In genomic region chr11:34916014-34916809, GRCh38 we compare ENCODE assay signal across 8 cellular contexts. TPM values are rescaled to one million over a fixed set of nuclear protein-coding genes. Genes with fewer than 3 reads are reported as not detected.
DNase-seq lines count a peak whose midpoint lies in the region; ATAC-seq, FAIRE-seq and TF ChIP-seq lines count a peak whose summit lies in the region.

Gene APIP, minus strand, starts transcription at chr11:34916379. Its CDS starts 95 bp downstream, at chr11:34916284.
Gene PDHX, plus strand, starts transcription at chr11:34916618. Its CDS starts 38 bp downstream, at chr11:34916656.

- DNase-seq in Calu3 (peak; percentile 100), NT2/D1 (ENCODE audit: low read depth, low spot score) (peak; percentile 93), H1 (ENCODE audit: low read depth in 1 of 2, low spot score in 2 of 2) (peak; percentile 98 to 99), mesenchymal stem cell (peak; percentile 98)
- DNase-seq in activated CD8-positive, alpha-beta memory T cell treated with anti-CD3 and anti-CD28 coated beads, Interleukin-2, amount 10 ng/mL, durations not matched to agents 7 days and 5 days = peak; percentile 99
- peak; percentile 97 for DNase-seq in stimulated activated CD8-positive, alpha-beta memory T cell treated with anti-CD3 and anti-CD28 coated beads, Interleukin-12 subunit alpha, Interleukin-12 subunit beta, amount 100 ng/mL, for 24 hours (ENCODE audit: extremely low read depth)

- H3K27ac ChIP-seq in HUES48 (ENCODE audit: low read depth, low read length) = peak within 1 kb of the TSS; percentile 99
- H3K27ac ChIP-seq in H1 (ENCODE audit: low read depth, low read length) = peak within 1 kb of the TSS; percentile 95
- H3K27ac ChIP-seq in mesenchymal stem cell (ENCODE audit: low read length, poor library complexity, severe bottlenecking) = peak within 1 kb of the TSS; percentile 99

- CTCF ChIA-PET in Calu3 (lab: Charles Lee) (interaction anchor here (0.5 to 1.4 kb wide), 4 partner anchors 9 to 277 kb away, joined by 3 to 5 read pairs (median 3); no protein-coding TSS in a partner anchor), H1 (lab: Charles Lee; ENCODE audit: partially characterized antibody) (interaction anchor here (0.8 to 1.6 kb wide), 3 partner anchors 17 to 330 kb away, joined by 3 to 8 read pairs (median 3); no protein-coding TSS in a partner anchor)
- CTCF ChIA-PET in activated CD8-positive, alpha-beta memory T cell treated with anti-CD3 and anti-CD28 coated beads, Interleukin-2, amount 10 ng/mL, durations not matched to agents 7 days and 5 days (lab: Charles Lee) = interaction anchor here (0.7 to 3.6 kb wide), 3 partner anchors 10 to 268 kb away, joined by 3 to 22 read pairs (median 3); no protein-coding TSS in a partner anchor

- H3K4me1 Mint-ChIP-seq in Calu3 (ENCODE audit: low read depth, unreplicated experiment) = peaks cover 12% of the 10 kb centered on the region
- peaks cover 27% of the 10 kb centered on the region for H3K4me1 Mint-ChIP-seq in activated CD8-positive, alpha-beta memory T cell treated with anti-CD3 and anti-CD28 coated beads, Interleukin-2, amount 10 ng/mL, durations not matched to agents 7 days and 5 days

- H3K27me3 ChIP-seq in HUES48 (ENCODE audit: control insufficient read depth, insufficient read depth, low read length) = no peaks in the 10 kb centered on the region
- no peaks in the 10 kb centered on the region for H3K27me3 ChIP-seq in NT2/D1 (ENCODE audit: insufficient read depth, insufficient read length)
- H3K27me3 ChIP-seq in H1 (replicated peaks in 1 of 4; ENCODE audit: control insufficient read depth in 3 of 4, extremely low read depth in 1 of 4, insufficient read depth in 3 of 4, low read length in 3 of 4) = no peaks in the 10 kb centered on the region
- no peaks in the 10 kb centered on the region for H3K27me3 ChIP-seq in mesenchymal stem cell (ENCODE audit: control insufficient read depth in 1 of 2, insufficient read depth in 1 of 2, low read length in 2 of 2)

- H2BK12ac ChIP-seq in H1 (ENCODE audit: low read depth, low read length) = peak within 1 kb of the TSS; percentile 60; the same call in 1 of the 2 replicates
- peak within 1 kb of the TSS in 1 of 2 experiments; percentile 75 for H2BK12ac ChIP-seq in mesenchymal stem cell (ENCODE audit: low read length in 2 of 2)

- H3K9me3 ChIP-seq in HUES48 (ENCODE audit: control insufficient read depth, insufficient read depth, low read length) = no peaks in the 10 kb centered on the region
- H3K9me3 ChIP-seq in NT2/D1 (ENCODE audit: insufficient read depth, low read length) = peaks cover 6% of the 10 kb centered on the region; the same call in 1 of the 2 replicates
- no peaks in the 10 kb centered on the region for H3K9me3 ChIP-seq in H1 (ENCODE audit: insufficient read depth in 2 of 2, low read depth in 1 of 2, low read length in 1 of 2)
- no peaks in the 10 kb centered on the region for H3K9me3 ChIP-seq in mesenchymal stem cell (ENCODE audit: control insufficient read depth, low read length)

- H3K4me3 ChIP-seq in HUES48 (ENCODE audit: low read depth, low read length) (peak within 1 kb of the TSS; percentile 100), NT2/D1 (ENCODE audit: insufficient read length, low read depth) (peak within 1 kb of the TSS; percentile 88), H1 (ENCODE audit: extremely low read depth in 1 of 4, insufficient read depth in 2 of 4, low read depth in 3 of 4, low read length in 4 of 4) (peak within 1 kb of the TSS; percentile 88 to 98 (median 94)), mesenchymal stem cell (ENCODE audit: insufficient read depth in 1 of 2, low read depth in 1 of 2, low read length in 2 of 2) (peak within 1 kb of the TSS; percentile 93 to 94)

- H3K56ac ChIP-seq in H1 (replicated peaks; ENCODE audit: insufficient read length, low read depth, low read length) = peak within 1 kb of the TSS; percentile 96

- TF ChIP-seq POLR2A in H1 (IDR thresholded peaks at IDR 0.05; ENCODE audit: control extremely low read depth in 1 of 2, low read depth in 2 of 2, low read length in 2 of 2) = peak; percentile 93 to 98; a peak in 2 of 3 replicates

- BruUV-seq in Calu3 (replicated peaks; lab: Mats Ljungman, UMichigan) = no TSS peak

- H3K9me3 Mint-ChIP-seq in Calu3 (ENCODE audit: low read depth, unreplicated experiment) = peaks cover 4% of the 10 kb centered on the region
- peaks cover 5% of the 10 kb centered on the region for H3K9me3 Mint-ChIP-seq in activated CD8-positive, alpha-beta memory T cell treated with anti-CD3 and anti-CD28 coated beads, Interleukin-2, amount 10 ng/mL, durations not matched to agents 7 days and 5 days (ENCODE audit: low read depth)

- peak within 1 kb of the TSS; percentile 98 for H3K4me3 Mint-ChIP-seq in Calu3 (ENCODE audit: low read depth, unreplicated experiment)
- peak within 1 kb of the TSS; percentile 83 for H3K4me3 Mint-ChIP-seq in activated CD8-positive, alpha-beta memory T cell treated with anti-CD3 and anti-CD28 coated beads, Interleukin-2, amount 10 ng/mL, durations not matched to agents 7 days and 5 days

- 1% methylated on average over 39 of the region's 76 CpGs; no CpG with 5 or more reads in 1 of the 2 experiments for WGBS in H1 (ENCODE audit: extremely low coverage in 1 of 2, insufficient coverage in 1 of 2, insufficient read length in 1 of 2, insufficient replicate concordance in 2 of 2, low coverage in 1 of 2, low lambda C conversion rate in 2 of 2, missing lambda C conversion rate in 1 of 2), 2 experiments
- WGBS in mesenchymal stem cell = under 1% methylated on average over 76 of the region's 76 CpGs

- H3K23me2 ChIP-seq in H1 (ENCODE audit: low read depth, low read length) = peaks cover 4% of the 10 kb centered on the region

- H3K36me3 Mint-ChIP-seq in Calu3 (ENCODE audit: insufficient read depth, unreplicated experiment) = peaks cover 32% of the 10 kb centered on the region
- H3K36me3 Mint-ChIP-seq in activated CD8-positive, alpha-beta memory T cell treated with anti-CD3 and anti-CD28 coated beads, Interleukin-2, amount 10 ng/mL, durations not matched to agents 7 days and 5 days = peaks cover 14% of the 10 kb centered on the region

- H2BK15ac ChIP-seq in H1 (ENCODE audit: low read length) = peak within 1 kb of the TSS; percentile 33; the same call in 1 of the 2 replicates
- peak within 1 kb of the TSS; percentile 77 for H2BK15ac ChIP-seq in mesenchymal stem cell (ENCODE audit: low read depth, poor library complexity, severe bottlenecking)

- H3K4me1 ChIP-seq in HUES48 (ENCODE audit: control insufficient read depth, insufficient read depth, low read length) = peaks cover 14% of the 10 kb centered on the region
- no peaks in the 10 kb centered on the region for H3K4me1 ChIP-seq in NT2/D1 (ENCODE audit: insufficient read depth, insufficient read length)
- H3K4me1 ChIP-seq in H1 (replicated peaks in 1 of 4; ENCODE audit: control insufficient read depth in 3 of 4, insufficient read depth in 4 of 4, low read length in 3 of 4) = peaks cover 0 to 4% (median 1%) of the 10 kb centered on the region in 4 experiments; a peak in 2 of 7 replicates
- peaks cover 3% of the 10 kb centered on the region for H3K4me1 ChIP-seq in mesenchymal stem cell (ENCODE audit: control insufficient read depth, insufficient read depth, low read depth, low read length)

- no peak within 1 kb of the TSS for H2BK120ac ChIP-seq in H1 (replicated peaks; ENCODE audit: low read depth, low read length)
- H2BK120ac ChIP-seq in mesenchymal stem cell (ENCODE audit: low read depth, low read length) = peak within 1 kb of the TSS; percentile 87

- no peak for TF ChIP-seq RAD21 in H1 (IDR thresholded peaks at IDR 0.05 in 1 of 2, conservative IDR thresholded peaks at IDR 0.05 in 1 of 2; ENCODE audit: low read depth in 2 of 2, low read length in 2 of 2)

- H3K79me1 ChIP-seq in H1 (ENCODE audit: low read depth, low read length) (peaks cover 6% of the 10 kb centered on the region; the same call in 1 of the 2 replicates), mesenchymal stem cell (replicated peaks; ENCODE audit: low read length, poor library complexity, severe bottlenecking) (peaks cover 10% of the 10 kb centered on the region)

- H2AK5ac ChIP-seq in H1 (ENCODE audit: low read depth, low read length) = no peak within 1 kb of the TSS
- H2AK5ac ChIP-seq in mesenchymal stem cell (ENCODE audit: low read length, severe bottlenecking) = peak within 1 kb of the TSS; percentile 7

- peak within 1 kb of the TSS; percentile 83 to 92 for H3K4me2 ChIP-seq in H1 (ENCODE audit: insufficient read depth in 1 of 2, low read depth in 2 of 2, low read length in 2 of 2)
- H3K4me2 ChIP-seq in mesenchymal stem cell (ENCODE audit: low read length, poor library complexity, severe bottlenecking) = peak within 1 kb of the TSS; percentile 73

- peak within 1 kb of the TSS; percentile 92 for H4K91ac ChIP-seq in H1 (replicated peaks; ENCODE audit: insufficient read length, low read length)
- H4K91ac ChIP-seq in mesenchymal stem cell (ENCODE audit: low read length) = peak within 1 kb of the TSS; percentile 98

- no peak within 1 kb of the TSS for H2BK20ac ChIP-seq in H1 (ENCODE audit: low read length)

- TF ChIP-seq CTCF in Calu3 (IDR thresholded peaks at IDR 0.05; ENCODE audit: unreplicated experiment) (no peak), H1 (IDR thresholded peaks at IDR 0.05; ENCODE audit: control extremely low read depth in 1 of 3, insufficient read depth in 1 of 3, low read depth in 1 of 3, low read length in 3 of 3) (no peak)

- H4K8ac ChIP-seq in H1 (ENCODE audit: extremely low read depth, insufficient read depth, low read length) (peak within 1 kb of the TSS; percentile 97), mesenchymal stem cell (ENCODE audit: low read length) (peak within 1 kb of the TSS; percentile 99)

- H3K27ac Mint-ChIP-seq in Calu3 (ENCODE audit: unreplicated experiment) = peak within 1 kb of the TSS; percentile 81
- H3K27ac Mint-ChIP-seq in activated CD8-positive, alpha-beta memory T cell treated with anti-CD3 and anti-CD28 coated beads, Interleukin-2, amount 10 ng/mL, durations not matched to agents 7 days and 5 days = peak within 1 kb of the TSS; percentile 84

- peak; percentile 93 for ATAC-seq in GM21423 (IDR thresholded peaks at IDR 0.05; ENCODE audit: unreplicated experiment)
- ATAC-seq in activated CD8-positive, alpha-beta memory T cell treated with anti-CD3 and anti-CD28 coated beads, Interleukin-2, amount 10 ng/mL, durations not matched to agents 7 days and 5 days = peak; percentile 95

- no peak for FAIRE-seq in H1 (lab: Jason Lieb, UNC)

- no peaks in the 10 kb centered on the region for H3K27me3 Mint-ChIP-seq in Calu3 (ENCODE audit: unreplicated experiment)
- no peaks in the 10 kb centered on the region for H3K27me3 Mint-ChIP-seq in activated CD8-positive, alpha-beta memory T cell treated with anti-CD3 and anti-CD28 coated beads, Interleukin-2, amount 10 ng/mL, durations not matched to agents 7 days and 5 days

- POLR2A ChIA-PET in H1 (lab: Charles Lee; ENCODE audit: partially characterized antibody) = interaction anchor here (0.6 to 2.6 kb wide), 13 partner anchors 9 to 483 kb away, joined by 3 to 23 read pairs (median 4); partner anchors contain the start of gene CAT

- H3K9ac ChIP-seq in HUES48 (ENCODE audit: low read depth, low read length) (peak within 1 kb of the TSS; percentile 96), NT2/D1 (ENCODE audit: insufficient read length, low read depth) (peak within 1 kb of the TSS; percentile 95), H1 (replicated peaks in 1 of 4; ENCODE audit: extremely low read depth in 1 of 4, low read depth in 3 of 4, low read length in 3 of 4) (peak within 1 kb of the TSS; percentile 76 to 97 (median 96)), mesenchymal stem cell (ENCODE audit: low read length) (peak within 1 kb of the TSS; percentile 99)

- H2BK5ac ChIP-seq in H1 (ENCODE audit: low read depth, low read length) (peak within 1 kb of the TSS; percentile 98), mesenchymal stem cell (ENCODE audit: low read depth, low read length, poor library complexity, severe bottlenecking) (peak within 1 kb of the TSS; percentile 99)

- TF ChIP-seq EP300 in H1 (IDR thresholded peaks at IDR 0.05; ENCODE audit: borderline replicate concordance in 1 of 2, low read depth in 2 of 2, low read length in 2 of 2) = no peak

- H3K79me2 ChIP-seq in H1 (ENCODE audit: control insufficient read depth in 1 of 2, insufficient read depth in 2 of 2, low read length in 2 of 2) = peaks cover 7 to 56% of the 10 kb centered on the region in 2 experiments; a peak in 3 of 4 replicates

- peak within 1 kb of the TSS; percentile 82 for H2AFZ ChIP-seq in H1 (ENCODE audit: low read length)
- peak within 1 kb of the TSS; percentile 97 for H2AFZ ChIP-seq in mesenchymal stem cell (ENCODE audit: low read depth, low read length)

- H3K36me3 ChIP-seq in HUES48 (ENCODE audit: control insufficient read depth, insufficient read depth, low read length) (peaks cover 16% of the 10 kb centered on the region), NT2/D1 (ENCODE audit: insufficient read depth, insufficient read length, low read length) (peaks cover 24% of the 10 kb centered on the region), H1 (ENCODE audit: control insufficient read depth in 2 of 4, insufficient read depth in 4 of 4, low read length in 3 of 4) (peaks cover 0 to 4% (median 0%) of the 10 kb centered on the region in 4 experiments; a peak in 1 of 8 replicates), mesenchymal stem cell (ENCODE audit: control insufficient read depth in 1 of 2, insufficient read depth in 2 of 2, low read depth in 1 of 2, low read length in 2 of 2) (peaks cover 0 to 16% of the 10 kb centered on the region in 2 experiments)

- no peak within 1 kb of the TSS for H3K23ac ChIP-seq in H1 (ENCODE audit: insufficient read length)
- peak within 1 kb of the TSS in 1 of 2 experiments; percentile 87 for H3K23ac ChIP-seq in mesenchymal stem cell (ENCODE audit: low read length in 2 of 2)

- intact Hi-C loops in Calu3 (cut with micrococcal nuclease; ENCODE audit: unreplicated experiment) = no loop called here

- H3K14ac ChIP-seq in H1 (ENCODE audit: insufficient read length) (no peak within 1 kb of the TSS), mesenchymal stem cell (ENCODE audit: low read length in 2 of 2) (peak within 1 kb of the TSS; percentile 76 to 96)

- H3K18ac ChIP-seq in H1 (ENCODE audit: extremely low read depth, low read length) (peak within 1 kb of the TSS; percentile 96), mesenchymal stem cell (ENCODE audit: low read depth in 1 of 2, low read length in 2 of 2) (peak within 1 kb of the TSS; percentile 92 to 99)

- peak within 1 kb of the TSS; percentile 99 for H4K5ac ChIP-seq in H1 (ENCODE audit: insufficient read length, low read depth, low read length)

- H3K4ac ChIP-seq in H1 (replicated peaks; ENCODE audit: insufficient read length, low read depth, low read length) (peak within 1 kb of the TSS; percentile 21), mesenchymal stem cell (ENCODE audit: low read depth in 1 of 2, low read length in 2 of 2) (peak within 1 kb of the TSS; percentile 88 to 98)

- H4K20me1 ChIP-seq in H1 (replicated peaks in 1 of 2; ENCODE audit: control insufficient read depth in 1 of 2, insufficient read depth in 2 of 2, low read length in 2 of 2) = peaks cover 1 to 2% of the 10 kb centered on the region in 2 experiments

RNA-seq across cellular contexts. Expression of gene APIP, which starts in this region (rescaled TPM):
- 41.2 and 42.4 TPM in 2 replicates for total RNA-seq in Calu3 (2022)
- 10 to 100 TPM; 23.9 to 30.0 TPM for total RNA-seq in activated CD8-positive, alpha-beta memory T cell treated with anti-CD3 and anti-CD28 coated beads, Interleukin-2, amount 10 ng/mL, durations not matched to agents 7 days and 5 days
- 25.7 and 25.9 TPM in 2 replicates for total RNA-seq in H1 (2021; fragmentation: NEBNext Ultra II Directional; extraction: Animal tissue kit (Norgen Biotek cat#: 25700))
- polyA plus RNA-seq in H1 (2011; rRNA removed) = 6.4 and 10.4 TPM in 2 replicates
- 19.2 TPM for polyA plus RNA-seq in H1 (2011; cell fraction: cytosol; rRNA removed)
- polyA plus RNA-seq in H1 (2011; cell fraction: nucleus; rRNA removed) = 4.2 TPM
- 15.2 to 28.5 TPM (median 19.7 TPM) in 4 replicates for polyA plus RNA-seq in H1 (2012, experiment 1 of 2)
- 6.6 TPM for polyA plus RNA-seq in H1 (2012, experiment 2 of 2)
- polyA plus RNA-seq in H1 (2013, experiment 1 of 2) = 22.7 TPM
- 21.6 TPM for polyA plus RNA-seq in H1 (2013, experiment 2 of 2)
- polyA minus RNA-seq in H1 (2011; rRNA and poly(A)+ RNA removed) = 4.3 and 6.2 TPM in 2 replicates
- polyA minus RNA-seq in H1 (2011; cell fraction: cytosol; rRNA and poly(A)+ RNA removed) = 7.6 TPM
- polyA minus RNA-seq in H1 (2011; cell fraction: nucleus; rRNA and poly(A)+ RNA removed) = 3.6 TPM
- 18.4 TPM for polyA plus RNA-seq in mesenchymal stem cell (2013, experiment 1 of 2)
- 19.8 TPM for polyA plus RNA-seq in mesenchymal stem cell (2013, experiment 2 of 2)

RNA-seq across cellular contexts. Expression of gene PDHX, which starts in this region (rescaled TPM):
- 47.6 and 55.9 TPM in 2 replicates for total RNA-seq in Calu3 (2022)
- total RNA-seq in activated CD8-positive, alpha-beta memory T cell treated with anti-CD3 and anti-CD28 coated beads, Interleukin-2, amount 10 ng/mL, durations not matched to agents 7 days and 5 days = 10 to 100 TPM; 27.9 to 34.0 TPM
- 47.1 and 51.9 TPM in 2 replicates for total RNA-seq in H1 (2021; fragmentation: NEBNext Ultra II Directional; extraction: Animal tissue kit (Norgen Biotek cat#: 25700))
- polyA plus RNA-seq in H1 (2011; rRNA removed) = 11.1 and 12.4 TPM in 2 replicates
- 21.9 TPM for polyA plus RNA-seq in H1 (2011; cell fraction: cytosol; rRNA removed)
- 13.6 TPM for polyA plus RNA-seq in H1 (2011; cell fraction: nucleus; rRNA removed)
- polyA plus RNA-seq in H1 (2012, experiment 1 of 2) = 27.2 to 38.8 TPM (median 28.4 TPM) in 4 replicates
- 3.3 TPM for polyA plus RNA-seq in H1 (2012, experiment 2 of 2)
- polyA plus RNA-seq in H1 (2013, experiment 1 of 2) = 28.6 TPM
- 28.9 TPM for polyA plus RNA-seq in H1 (2013, experiment 2 of 2)
- 21.6 and 24.4 TPM in 2 replicates for polyA minus RNA-seq in H1 (2011; rRNA and poly(A)+ RNA removed)
- polyA minus RNA-seq in H1 (2011; cell fraction: cytosol; rRNA and poly(A)+ RNA removed) = 15.3 TPM
- 24.8 TPM for polyA minus RNA-seq in H1 (2011; cell fraction: nucleus; rRNA and poly(A)+ RNA removed)
- 38.5 TPM for polyA plus RNA-seq in mesenchymal stem cell (2013, experiment 1 of 2)
- polyA plus RNA-seq in mesenchymal stem cell (2013, experiment 2 of 2) = 39.2 TPM

Comparison
In these comparisons a context has a peak if more than half of its experiments do, and no peak if none do; other contexts are left out.
1. Peak in every context shown above with its lines: DNase-seq, ATAC-seq, H3K4me3 ChIP-seq and H3K27ac ChIP-seq.